ENCODE assay signal across 1 cellular context in genomic region chr6:131063764-131064272, GRCh38.
TF ChIP-seq lines count a peak whose summit lies in the region.

No MANE protein-coding gene starts in this region.

TF ChIP-seq in IMR-90, 13 proteins besides CTCF, POLR2A, EP300 and RAD21 (continued from another document):
- TF ChIP-seq USF2 (IDR thresholded peaks at IDR 0.05; ENCODE audit: low read depth, low read length) = no peak
- no peak for TF ChIP-seq SMC3 (IDR thresholded peaks at IDR 0.05; ENCODE audit: low read depth, low read length)
- no peak for TF ChIP-seq CHD1 (IDR thresholded peaks at IDR 0.05; ENCODE audit: low read depth, low read length)
